ENCODE assay signal across 9 cellular contexts in genomic region chr9:117555964-117556629, GRCh38.
DNase-seq lines count a peak whose midpoint lies in the region; ATAC-seq and TF ChIP-seq lines count a peak whose summit lies in the region.
"Had no signal": no experiment of that assay in that cellular context is flagged by ENCODE, and none has a peak within 500 bp of the region (broad histone marks: within the 10 kb centered on the region; RNA-seq: fewer than 3 reads in every experiment).

No MANE protein-coding gene starts in this region.

- H3K27me3 ChIP-seq in SU-DHL-6 (ENCODE audit: low read length), result no peaks in the 10 kb centered on the region

- no peaks in the 10 kb centered on the region for H4K20me1 ChIP-seq in SU-DHL-6 (ENCODE audit: low read depth, low read length)

- H3F3A ChIP-seq in SU-DHL-6 (ENCODE audit: insufficient read depth), result no peaks in the 10 kb centered on the region

- H3K36me3 ChIP-seq in SU-DHL-6 (ENCODE audit: low read length), result no peaks in the 10 kb centered on the region

- ATAC-seq in GM21526 (IDR thresholded peaks at IDR 0.05; ENCODE audit: low FRiP score, unreplicated experiment), result peak; percentile 95
- ATAC-seq: CD8-positive, alpha-beta T cell had no signal

- H3K4me3 ChIP-seq in SU-DHL-6 (ENCODE audit: insufficient read depth, low read length, poor library complexity, severe bottlenecking) (no peak overlapping the region), fibroblast of the aortic adventitia (ENCODE audit: low read depth, low read length) (no peak overlapping the region)

- H3K4me2 ChIP-seq in SU-DHL-6 (ENCODE audit: low read depth, low read length, poor library complexity, severe bottlenecking), result no peak overlapping the region

- TF ChIP-seq CTCF in SU-DHL-6 (IDR thresholded peaks at IDR 0.05; ENCODE audit: insufficient read depth, low read length, poor library complexity, severe bottlenecking) (peak; percentile 70), fibroblast of the aortic adventitia (IDR thresholded peaks at IDR 0.05; ENCODE audit: insufficient read depth, low read length) (peak; percentile 34)

- H3K9me3 ChIP-seq in SU-DHL-6 (ENCODE audit: insufficient read depth, low read length), result no peaks in the 10 kb centered on the region

- H3K9ac ChIP-seq in SU-DHL-6 (ENCODE audit: low read length), result no peak overlapping the region

- H2AFZ ChIP-seq in SU-DHL-6 (ENCODE audit: low read depth, low read length, severe bottlenecking), result peak overlapping the region; percentile 29

- no peaks in the 10 kb centered on the region for H3K9me2 ChIP-seq in SU-DHL-6 (replicated peaks; ENCODE audit: insufficient read depth, low read length)

- H3K27ac ChIP-seq in SU-DHL-6 (ENCODE audit: low read depth, low read length), result no peak overlapping the region

- H3K79me2 ChIP-seq in SU-DHL-6 (ENCODE audit: insufficient read depth, low read length), result no peaks in the 10 kb centered on the region

- DNase-seq in NCI-H526 (lab: John Stamatoyannopoulos, UW), result peak; percentile 8 to 54
- DNase-seq in NCI-H526 treated with DMSO at 0.1 percent for 48 hours (lab: John Stamatoyannopoulos, UW), result no peak
- peak; percentile 61 for DNase-seq in HT1080 (ENCODE audit: low read depth)
- peak; percentile 1 for DNase-seq in fibroblast of the aortic adventitia (ENCODE audit: low read depth)
- peak; percentile 70 for DNase-seq in pons (ENCODE audit: low spot score)
- DNase-seq in HPDE6-E6E7 (ENCODE audit: extremely low spot score), result no peak

Comparison
In these comparisons a context has a peak if more than half of its experiments do, and no peak if none do; other contexts are left out.
1. DNase-seq: peak in NCI-H526 (2 of 2), HT1080 (single experiment), fibroblast of the aortic adventitia (single experiment) and pons (single experiment); none in NCI-H526 treated with DMSO at 0.1 percent for 48 hours (single experiment) and HPDE6-E6E7 (single experiment).